Comparison of ENCODE assay signal across 11 cellular contexts in genomic region chr3:159711560-159712333, GRCh38.
DNase-seq lines count a peak whose midpoint lies in the region; ATAC-seq and TF ChIP-seq lines count a peak whose summit lies in the region.
"Had no signal": no experiment of that assay in that cellular context is flagged by ENCODE, and none has a peak within 500 bp of the region (broad histone marks: within the 10 kb centered on the region; RNA-seq: fewer than 3 reads in every experiment).

No MANE protein-coding gene starts in this region.

- H4K20me1 ChIP-seq in fibroblast of lung (ENCODE audit: control insufficient read depth, extremely low read depth, insufficient read depth, low read length), result no peaks in the 10 kb centered on the region

- intact Hi-C loops in activated T-helper 2 cell treated with anti-CD3 and anti-CD28 coated beads, Interferon-gamma antibody, Interleukin-2, Interleukin-4, amounts not matched to agents 10 μg/mL and 5 μg/mL and 100 μg/mL, durations not matched to agents 14 hours and 24 hours and 36 hours (cut with micrococcal nuclease), result no loop called here

- no peaks in the 10 kb centered on the region for H3K4me1 Mint-ChIP-seq in activated T-helper 2 cell treated with anti-CD3 and anti-CD28 coated beads, Interferon-gamma antibody, Interleukin-2, Interleukin-4, amounts not matched to agents 10 μg/mL and 5 μg/mL and 100 μg/mL, durations not matched to agents 14 hours and 24 hours and 36 hours (ENCODE audit: low read depth)

- no peaks in the 10 kb centered on the region for H3K9me3 ChIP-seq in fibroblast of lung (ENCODE audit: control insufficient read depth, insufficient read depth, low read depth, low read length)

- no peaks in the 10 kb centered on the region for H3K27me3 Mint-ChIP-seq in activated T-helper 2 cell treated with anti-CD3 and anti-CD28 coated beads, Interferon-gamma antibody, Interleukin-2, Interleukin-4, amounts not matched to agents 10 μg/mL and 5 μg/mL and 100 μg/mL, durations not matched to agents 14 hours and 24 hours and 36 hours (ENCODE audit: low read depth)

- H3K36me3 Mint-ChIP-seq in activated T-helper 2 cell treated with anti-CD3 and anti-CD28 coated beads, Interferon-gamma antibody, Interleukin-2, Interleukin-4, amounts not matched to agents 10 μg/mL and 5 μg/mL and 100 μg/mL, durations not matched to agents 14 hours and 24 hours and 36 hours (ENCODE audit: low read depth), result no peaks in the 10 kb centered on the region

- no peaks in the 10 kb centered on the region for H3K79me2 ChIP-seq in fibroblast of lung (ENCODE audit: control insufficient read depth, insufficient read depth, low read length)

- no peaks in the 10 kb centered on the region for H3K36me3 ChIP-seq in fibroblast of lung (ENCODE audit: control insufficient read depth, insufficient read depth, low read length)
- H3K36me3 ChIP-seq: tibial artery had no signal

- DNase-seq in AG10803 (ENCODE audit: low read depth) (peak; percentile 91), RKO (ENCODE audit: low spot score) (peak; percentile 83), fibroblast of lung (ENCODE audit: low read depth in 2 of 2) (peak; percentile 80 to 93), mucosa of gallbladder (ENCODE audit: low spot score) (peak; percentile 28), NCI-H1436 treated with DMSO at 0.1 percent for 48 hours (lab: John Stamatoyannopoulos, UW) (no peak), anterior cingulate cortex (lab: John Stamatoyannopoulos, UW) (no peak)
- no peak for DNase-seq in activated T-helper 2 cell treated with anti-CD3 and anti-CD28 coated beads, Interferon-gamma antibody, Interleukin-2, Interleukin-4, amounts not matched to agents 10 μg/mL and 5 μg/mL and 100 μg/mL, durations not matched to agents 14 hours and 24 hours and 36 hours (ENCODE audit: low spot score)
- DNase-seq: activated CD4-positive, alpha-beta T cell treated with anti-CD3 and anti-CD28 coated beads for 48 hours; NCI-H526 treated with DMSO at 0.1 percent for 48 hours had no signal

- TF ChIP-seq CTCF in AG10803 (conservative IDR thresholded peaks at IDR 0.05; ENCODE audit: low read length) (no peak), fibroblast of lung (conservative IDR thresholded peaks at IDR 0.05 in 1 of 2, IDR thresholded peaks at IDR 0.05 in 1 of 2; ENCODE audit: low read depth in 1 of 2, low read length in 2 of 2) (no peak)

- no peak overlapping the region for H3K4me2 ChIP-seq in fibroblast of lung (ENCODE audit: extremely low read depth, insufficient read depth, low read length)

- no peaks in the 10 kb centered on the region for H3K9me3 Mint-ChIP-seq in activated T-helper 2 cell treated with anti-CD3 and anti-CD28 coated beads, Interferon-gamma antibody, Interleukin-2, Interleukin-4, amounts not matched to agents 10 μg/mL and 5 μg/mL and 100 μg/mL, durations not matched to agents 14 hours and 24 hours and 36 hours

- no peak overlapping the region for H3K9ac ChIP-seq in fibroblast of lung (ENCODE audit: insufficient read depth, low read length)

- peaks cover 2% of the 10 kb centered on the region for H3K4me1 ChIP-seq in fibroblast of lung (ENCODE audit: control insufficient read depth, extremely low read depth, insufficient read depth, low read length)

- H3K27ac Mint-ChIP-seq in activated T-helper 2 cell treated with anti-CD3 and anti-CD28 coated beads, Interferon-gamma antibody, Interleukin-2, Interleukin-4, amounts not matched to agents 10 μg/mL and 5 μg/mL and 100 μg/mL, durations not matched to agents 14 hours and 24 hours and 36 hours, result no peak overlapping the region

- H2AFZ ChIP-seq in fibroblast of lung (ENCODE audit: low read length), result peak overlapping the region; percentile 67

- H3K27ac ChIP-seq in fibroblast of lung (ENCODE audit: insufficient read depth, low read length), result no peak overlapping the region

- ATAC-seq in HG03457 (IDR thresholded peaks at IDR 0.05; ENCODE audit: unreplicated experiment), result no peak

- H3K4me3 ChIP-seq in AG10803 (ENCODE audit: low read length), result no peak overlapping the region
- no peak overlapping the region for H3K4me3 ChIP-seq in fibroblast of lung (replicated peaks in 1 of 4; ENCODE audit: control extremely low read depth in 1 of 4, insufficient read depth in 1 of 4, low read depth in 3 of 4, low read length in 4 of 4)
- H3K4me3 ChIP-seq: tibial artery had no signal

- no peak overlapping the region for H3K4me3 Mint-ChIP-seq in activated T-helper 2 cell treated with anti-CD3 and anti-CD28 coated beads, Interferon-gamma antibody, Interleukin-2, Interleukin-4, amounts not matched to agents 10 μg/mL and 5 μg/mL and 100 μg/mL, durations not matched to agents 14 hours and 24 hours and 36 hours (ENCODE audit: low read depth)

- no peaks in the 10 kb centered on the region for H3K27me3 ChIP-seq in fibroblast of lung (ENCODE audit: control insufficient read depth, insufficient read depth, low read length)
- H3K27me3 ChIP-seq: tibial artery had no signal

Comparison
In these comparisons a context has a peak if more than half of its experiments do, and no peak if none do; other contexts are left out.
1. DNase-seq: peak in AG10803 (single experiment), RKO (single experiment), fibroblast of lung (2 of 2) and mucosa of gallbladder (single experiment); none in activated T-helper 2 cell treated with anti-CD3 and anti-CD28 coated beads, Interferon-gamma antibody, Interleukin-2, Interleukin-4, amounts not matched to agents 10 μg/mL and 5 μg/mL and 100 μg/mL, durations not matched to agents 14 hours and 24 hours and 36 hours (single experiment), NCI-H1436 treated with DMSO at 0.1 percent for 48 hours (single experiment) and anterior cingulate cortex (0 of 58).